Comparison of ENCODE assay signal across 29 cellular contexts in genomic region chr4:112002301-112002700, GRCh38.
A peak's percentile ranks its signal among the peaks of the same experiment; 100 is the strongest.
DNase-seq lines count a peak whose midpoint lies in the region; ATAC-seq, FAIRE-seq and TF ChIP-seq lines count a peak whose summit lies in the region.
"Had no signal": no experiment of that assay in that cellular context is flagged by ENCODE, and none has a peak within 500 bp of the region (broad histone marks: within the 10 kb centered on the region; RNA-seq: fewer than 3 reads in every experiment).

No MANE protein-coding gene starts in this region.

- no peak overlapping the region for H2AK5ac ChIP-seq in trophoblast cell (ENCODE audit: low read length)

- peaks cover 26% of the 10 kb centered on the region for H3K4me1 ChIP-seq in mammary epithelial cell (ENCODE audit: insufficient read depth, low read length)
- no peaks in the 10 kb centered on the region for H3K4me1 ChIP-seq in trophoblast cell (ENCODE audit: control insufficient read depth in 1 of 2, insufficient read depth in 2 of 2, low read length in 2 of 2)
- no peaks in the 10 kb centered on the region for H3K4me1 ChIP-seq in Peyer's patch
- no peaks in the 10 kb centered on the region for H3K4me1 ChIP-seq in uterus
- H3K4me1 ChIP-seq: left ventricle myocardium inferior, SJCRH30, stomach had no signal

- no peak overlapping the region for H3K27ac ChIP-seq in mammary epithelial cell (ENCODE audit: insufficient read depth, low read depth, low read length)
- no peak overlapping the region for H3K27ac ChIP-seq in trophoblast cell (ENCODE audit: low read depth, low read length)
- H3K27ac ChIP-seq in Peyer's patch, result no peak overlapping the region
- no peak overlapping the region for H3K27ac ChIP-seq in uterus
- H3K27ac ChIP-seq: left ventricle myocardium inferior, sigmoid colon, SJCRH30, stomach had no signal

- no peak overlapping the region for H4K12ac ChIP-seq in trophoblast cell (ENCODE audit: low read depth, low read length)

- dilution Hi-C loops in mammary epithelial cell (cut with HindIII; ENCODE audit: low sequenced_read_pairs), result no loop called here

- no peak overlapping the region for H2BK5ac ChIP-seq in trophoblast cell (ENCODE audit: low read depth, low read length, poor library complexity)

- WGBS in mammary epithelial cell (ENCODE audit: low coverage, missing lambda C conversion rate), result 44% methylated on average over 2 of the region's 2 CpGs
- no CpG with 5 or more reads among the region's 2 CpGs for WGBS in trophoblast cell (ENCODE audit: extremely low coverage, insufficient coverage, insufficient read length)

- H3K14ac ChIP-seq in trophoblast cell (ENCODE audit: low read length), result no peak overlapping the region

- no peak overlapping the region for H3K27ac Mint-ChIP-seq in MCF 10A (ENCODE audit: low read depth, unreplicated experiment)
- H3K27ac Mint-ChIP-seq: activated CD4-positive, alpha-beta T cell treated with anti-CD3 and anti-CD28 coated beads for 36 hours; activated CD8-positive, alpha-beta T cell treated with anti-CD3 and anti-CD28 coated beads for 36 hours; activated naive CD4-positive, alpha-beta T cell treated with anti-CD3 and anti-CD28 coated beads for 36 hours; CD4-positive, alpha-beta memory T cell; dendritic cell treated with granulocyte-macrophage colony-stimulating factor and Interleukin-4, amounts not matched to agents 40 ng/mL and 50 ng/mL, for 4 days had no signal

- no peaks in the 10 kb centered on the region for H3K4me1 Mint-ChIP-seq in MCF 10A (ENCODE audit: insufficient read depth, unreplicated experiment)
- H3K4me1 Mint-ChIP-seq: activated CD4-positive, alpha-beta T cell treated with anti-CD3 and anti-CD28 coated beads for 36 hours; CD4-positive, alpha-beta memory T cell had no signal

- intact Hi-C loops in mammary epithelial cell (cut with micrococcal nuclease), result no loop called here
- intact Hi-C loops in MCF 10A (cut with micrococcal nuclease), result no loop called here
- intact Hi-C loops in uterus (cut with DNase I; ENCODE audit: low total_unique reads), result no loop called here

- POLR2A ChIA-PET in MCF 10A (lab: Yijun Ruan, JAX), result no interaction called here

- TF ChIP-seq POLR2A in Peyer's patch (IDR thresholded peaks at IDR 0.05) (no peak), uterus (IDR thresholded peaks at IDR 0.05) (no peak)

- ATAC-seq in esophagus mucosa, result peak; percentile 95
- ATAC-seq: activated CD4-positive, alpha-beta T cell treated with anti-CD3 and anti-CD28 coated beads for 36 hours; activated CD8-positive, alpha-beta T cell treated with anti-CD3 and anti-CD28 coated beads for 36 hours; Panc1 had no signal

- no peaks in the 10 kb centered on the region for H3K79me2 ChIP-seq in mammary epithelial cell (ENCODE audit: insufficient read depth, low read length)
- no peaks in the 10 kb centered on the region for H3K79me2 ChIP-seq in trophoblast cell (ENCODE audit: control insufficient read depth, insufficient read depth, low read length, poor library complexity)

- no peak overlapping the region for H2AFZ ChIP-seq in mammary epithelial cell (ENCODE audit: low read depth, low read length)
- H2AFZ ChIP-seq in trophoblast cell (ENCODE audit: insufficient read depth, low read length, poor library complexity), result no peak overlapping the region

- H2BK12ac ChIP-seq in trophoblast cell (ENCODE audit: low read length), result no peak overlapping the region

- H3K4me2 ChIP-seq in mammary epithelial cell (ENCODE audit: insufficient read depth, low read depth, low read length) (peak overlapping the region; percentile 32), trophoblast cell (ENCODE audit: low read length) (no peak overlapping the region)

- H3K4ac ChIP-seq in trophoblast cell (ENCODE audit: low read depth, low read length), result no peak overlapping the region

- H3K36me3 Mint-ChIP-seq in MCF 10A (ENCODE audit: insufficient read depth, unreplicated experiment), result no peaks in the 10 kb centered on the region
- H3K36me3 Mint-ChIP-seq: CD4-positive, alpha-beta memory T cell had no signal

- no peak overlapping the region for H4K8ac ChIP-seq in trophoblast cell (ENCODE audit: low read depth, low read length)

- no peaks in the 10 kb centered on the region for H3K79me1 ChIP-seq in trophoblast cell (ENCODE audit: low read length)

- no peak overlapping the region for H3K4me3 ChIP-seq in mammary epithelial cell (replicated peaks in 1 of 3; ENCODE audit: insufficient read depth in 1 of 3, low read depth in 2 of 3, low read length in 3 of 3)
- no peak overlapping the region for H3K4me3 ChIP-seq in trophoblast cell (ENCODE audit: low read depth, low read length)
- no peak overlapping the region for H3K4me3 ChIP-seq in Peyer's patch
- no peak overlapping the region for H3K4me3 ChIP-seq in uterus
- H3K4me3 ChIP-seq: left ventricle myocardium inferior, sigmoid colon, SJCRH30, stomach had no signal

- H3K4me3 Mint-ChIP-seq in MCF 10A (ENCODE audit: unreplicated experiment), result no peak overlapping the region
- H3K4me3 Mint-ChIP-seq: activated CD4-positive, alpha-beta T cell treated with anti-CD3 and anti-CD28 coated beads for 36 hours; activated CD8-positive, alpha-beta T cell treated with anti-CD3 and anti-CD28 coated beads for 36 hours; activated naive CD4-positive, alpha-beta T cell treated with anti-CD3 and anti-CD28 coated beads for 36 hours; CD4-positive, alpha-beta memory T cell; dendritic cell treated with granulocyte-macrophage colony-stimulating factor and Interleukin-4, amounts not matched to agents 40 ng/mL and 50 ng/mL, for 4 days had no signal

- no peak overlapping the region for H3K9ac ChIP-seq in mammary epithelial cell (ENCODE audit: insufficient read depth, low read length)
- no peak overlapping the region for H3K9ac ChIP-seq in trophoblast cell (ENCODE audit: low read length)

- H3K36me3 ChIP-seq in mammary epithelial cell (ENCODE audit: insufficient read depth, low read length) (no peaks in the 10 kb centered on the region), trophoblast cell (ENCODE audit: control insufficient read depth in 1 of 2, insufficient read depth in 2 of 2, low read length in 2 of 2) (no peaks in the 10 kb centered on the region), Peyer's patch (no peaks in the 10 kb centered on the region), uterus (no peaks in the 10 kb centered on the region)
- H3K36me3 ChIP-seq: left ventricle myocardium inferior, sigmoid colon, SJCRH30, stomach had no signal

- BruUV-seq in mammary epithelial cell (replicated peaks; lab: Mats Ljungman, UMichigan) (no TSS peak), MCF 10A (replicated peaks; lab: Mats Ljungman, UMichigan) (no TSS peak)

- H3K27me3 ChIP-seq in mammary epithelial cell (ENCODE audit: insufficient read depth, low read length), result no peaks in the 10 kb centered on the region
- H3K27me3 ChIP-seq in trophoblast cell (ENCODE audit: insufficient read depth, low read length), result no peaks in the 10 kb centered on the region
- no peaks in the 10 kb centered on the region for H3K27me3 ChIP-seq in Peyer's patch
- no peaks in the 10 kb centered on the region for H3K27me3 ChIP-seq in uterus
- H3K27me3 ChIP-seq: sigmoid colon, SJCRH30 had no signal

- no peak overlapping the region for H3K18ac ChIP-seq in trophoblast cell (ENCODE audit: low read length)

- H4K20me1 ChIP-seq in mammary epithelial cell (ENCODE audit: insufficient read depth, low read length), result no peaks in the 10 kb centered on the region

- in situ Hi-C loops in mammary epithelial cell (cut with MboI; ENCODE audit: low sequenced_read_pairs in 2 of 2), result no loop called here

- no peak for FAIRE-seq in RCC 7860 (lab: Jason Lieb, UNC)
- FAIRE-seq: A204.1, endometrium, GM19239 had no signal

- CTCF ChIA-PET in mammary epithelial cell (lab: Charles Lee; ENCODE audit: low non-redundant PET) (no interaction called here), MCF 10A (lab: Yijun Ruan, JAX) (no interaction called here)

- DNase-seq in mammary epithelial cell, result peak; percentile 73
- DNase-seq in MCF 10A (ENCODE audit: unreplicated experiment), result no peak
- DNase-seq in NCI-H774 (lab: John Stamatoyannopoulos, UW), result peak; percentile 2
- DNase-seq in trophoblast cell, result peak; percentile 33 to 67
- DNase-seq in Peyer's patch, result no peak
- no peak for DNase-seq in uterus
- no peak for DNase-seq in RCC 7860 (ENCODE audit: low spot score)
- DNase-seq: activated CD4-positive, alpha-beta T cell treated with anti-CD3 and anti-CD28 coated beads for 36 hours; activated CD8-positive, alpha-beta memory T cell treated with anti-CD3 and anti-CD28 coated beads, Interleukin-2, amount 50 U/mL, for 48 hours; activated CD8-positive, alpha-beta T cell treated with anti-CD3 and anti-CD28 coated beads for 36 hours; activated naive CD4-positive, alpha-beta T cell treated with anti-CD3 and anti-CD28 coated beads for 36 hours; CD4-positive, alpha-beta memory T cell; HCEC 1CT; Karpas-422; left ventricle myocardium inferior; NCI-H1436 treated with DMSO at 0.1 percent for 48 hours; NCI-H2171 treated with DMSO at 0.1 percent for 48 hours; NCI-H524 treated with DMSO at 0.1 percent for 48 hours; sigmoid colon; stimulated activated CD4-positive, alpha-beta T cell treated with anti-CD3 and anti-CD28 coated beads, Interleukin-4, amount 100 ng/mL, for 1 hour; stomach; SW 1271 had no signal

- peaks cover 51% of the 10 kb centered on the region for H3K27me3 Mint-ChIP-seq in MCF 10A (ENCODE audit: insufficient read depth, unreplicated experiment)
- H3K27me3 Mint-ChIP-seq: activated CD8-positive, alpha-beta T cell treated with anti-CD3 and anti-CD28 coated beads for 36 hours had no signal

- no peak overlapping the region for H2BK120ac ChIP-seq in trophoblast cell (ENCODE audit: insufficient read depth, low read length, poor library complexity)

- no peaks in the 10 kb centered on the region for H3K9me3 Mint-ChIP-seq in MCF 10A (ENCODE audit: unreplicated experiment)
- H3K9me3 Mint-ChIP-seq: activated CD8-positive, alpha-beta T cell treated with anti-CD3 and anti-CD28 coated beads for 36 hours had no signal

- H4K91ac ChIP-seq in trophoblast cell (ENCODE audit: low read depth, low read length), result no peak overlapping the region

- TF ChIP-seq CTCF in mammary epithelial cell (conservative IDR thresholded peaks at IDR 0.05 in 1 of 2, IDR thresholded peaks at IDR 0.05 in 1 of 2; ENCODE audit: extremely low read depth in 1 of 2, insufficient read depth in 1 of 2, low read depth in 1 of 2, low read length in 2 of 2), result no peak
- no peak for TF ChIP-seq CTCF in MCF 10A (IDR thresholded peaks at IDR 0.05; ENCODE audit: unreplicated experiment)
- no peak for TF ChIP-seq CTCF in Peyer's patch (IDR thresholded peaks at IDR 0.05)
- no peak for TF ChIP-seq CTCF in uterus (IDR thresholded peaks at IDR 0.05)

- H3K9me3 ChIP-seq in mammary epithelial cell (replicated peaks; ENCODE audit: insufficient read depth, low read length), result no peaks in the 10 kb centered on the region
- H3K9me3 ChIP-seq in trophoblast cell (ENCODE audit: insufficient read depth, low read depth, low read length), result no peaks in the 10 kb centered on the region
- H3K9me3 ChIP-seq in Peyer's patch, result no peaks in the 10 kb centered on the region
- H3K9me3 ChIP-seq in uterus, result no peaks in the 10 kb centered on the region
- H3K9me3 ChIP-seq: left ventricle myocardium inferior, SJCRH30, stomach had no signal

- H3K23ac ChIP-seq in trophoblast cell (ENCODE audit: low read length), result no peak overlapping the region

Comparison
In these comparisons a context has a peak if more than half of its experiments do, and no peak if none do; other contexts are left out.
1. DNase-seq: peak in mammary epithelial cell (single experiment), NCI-H774 (single experiment) and trophoblast cell (2 of 2); none in MCF 10A (single experiment), Peyer's patch (0 of 3), uterus (0 of 2) and RCC 7860 (single experiment).